ENCODE assay signal across 14 cellular contexts in the genomic region with DNA sequence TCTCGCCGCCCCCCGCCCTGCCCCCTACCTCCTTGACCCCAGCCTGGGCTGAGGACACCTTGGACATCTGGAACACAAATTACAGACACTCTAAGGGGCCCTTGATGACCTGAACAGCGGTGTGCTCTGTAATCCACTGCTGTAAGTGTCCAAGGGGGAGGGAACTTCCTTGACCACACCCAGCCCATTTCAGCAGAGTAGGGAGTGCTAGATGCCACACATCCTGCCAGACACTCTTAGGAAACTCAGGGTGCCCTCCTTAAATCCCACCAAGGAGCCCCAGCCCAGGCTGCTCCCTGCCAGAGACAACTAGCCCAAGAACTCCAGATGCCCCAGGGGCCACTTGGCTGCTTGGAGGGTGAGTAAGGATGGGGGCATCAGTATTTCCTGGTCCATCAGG.
DNase-seq lines count a peak whose midpoint lies in the region; ATAC-seq and TF ChIP-seq lines count a peak whose summit lies in the region.
"Had no signal": no experiment of that assay in that cellular context is flagged by ENCODE, and none has a peak within 500 bp of the region (broad histone marks: within the 10 kb centered on the region; RNA-seq: fewer than 3 reads in every experiment).

No MANE protein-coding gene starts in this region.

- H3K9me3 ChIP-seq in T-helper 17 cell (ENCODE audit: control insufficient read depth, low read length, poor library complexity, severe bottlenecking): no peaks in the 10 kb centered on the region
- no peaks in the 10 kb centered on the region for H3K9me3 ChIP-seq in lower lobe of right lung
- no peaks in the 10 kb centered on the region for H3K9me3 ChIP-seq in sigmoid colon
- H3K9me3 ChIP-seq: MG63 had no signal

- no peaks in the 10 kb centered on the region for H3K36me3 ChIP-seq in lower lobe of right lung
- H3K36me3 ChIP-seq in sigmoid colon: no peaks in the 10 kb centered on the region
- H3K36me3 ChIP-seq: MG63 had no signal

- no peaks in the 10 kb centered on the region for H3K9me3 Mint-ChIP-seq in activated CD4-positive, alpha-beta T cell treated with anti-CD3 and anti-CD28 coated beads for 36 hours (ENCODE audit: low read depth)
- no peaks in the 10 kb centered on the region for H3K9me3 Mint-ChIP-seq in activated T-cell treated with anti-CD3 and anti-CD28 coated beads, Interleukin-2, amount 50 U/mL, for 24 hours

- no peak for TF ChIP-seq EP300 in sigmoid colon (IDR thresholded peaks at IDR 0.05)

- DNase-seq in activated CD4-positive, alpha-beta T cell treated with anti-CD3 and anti-CD28 coated beads for 36 hours: no peak
- no peak for DNase-seq in activated CD4-positive, alpha-beta T cell treated with anti-CD3 and anti-CD28 coated beads for 1 hour
- no peak for DNase-seq in T-helper 17 cell
- no peak for DNase-seq in lower lobe of right lung
- peak; percentile 35 for DNase-seq in sigmoid colon
- no peak for DNase-seq in Right ventricle myocardium superior
- no peak for DNase-seq in activated T-cell treated with anti-CD3 and anti-CD28 coated beads, Interleukin-2, amount 50 U/mL, for 24 hours
- DNase-seq: 8988T; Calu3; CD4-positive, alpha-beta memory T cell; DMS53; MG63; NCI-H1092 had no signal

- H3K4me1 ChIP-seq in lower lobe of right lung (peaks cover 12% of the 10 kb centered on the region), sigmoid colon (peaks cover 0 to 6% (median 3%) of the 10 kb centered on the region in 4 donors)

- TF ChIP-seq CTCF in lower lobe of right lung (IDR thresholded peaks at IDR 0.05) (no peak), sigmoid colon (IDR thresholded peaks at IDR 0.05) (no peak)

- H3K4me3 Mint-ChIP-seq in activated CD4-positive, alpha-beta T cell treated with anti-CD3 and anti-CD28 coated beads for 36 hours: peak overlapping the region; percentile 45
- H3K4me3 Mint-ChIP-seq in T-helper 17 cell: peak overlapping the region; percentile 50
- no peak overlapping the region for H3K4me3 Mint-ChIP-seq in activated T-cell treated with anti-CD3 and anti-CD28 coated beads, Interleukin-2, amount 50 U/mL, for 24 hours

- CTCF ChIA-PET in activated CD4-positive, alpha-beta T cell treated with anti-CD3 and anti-CD28 coated beads for 36 hours (lab: Charles Lee): no interaction called here

- H3K4me1 Mint-ChIP-seq in activated CD4-positive, alpha-beta T cell treated with anti-CD3 and anti-CD28 coated beads for 36 hours: peaks cover 5% of the 10 kb centered on the region
- H3K4me1 Mint-ChIP-seq in T-helper 17 cell: peaks cover 12% of the 10 kb centered on the region
- H3K4me1 Mint-ChIP-seq in activated T-cell treated with anti-CD3 and anti-CD28 coated beads, Interleukin-2, amount 50 U/mL, for 24 hours (ENCODE audit: low read depth): peaks cover 8% of the 10 kb centered on the region

- peaks cover 37% of the 10 kb centered on the region for H3K27me3 ChIP-seq in lower lobe of right lung (ENCODE audit: low read depth)
- H3K27me3 ChIP-seq in sigmoid colon: peaks cover 8 to 47% (median 26%) of the 10 kb centered on the region in 3 donors
- H3K27me3 ChIP-seq: MG63 had no signal

- POLR2A ChIA-PET in activated CD4-positive, alpha-beta T cell treated with anti-CD3 and anti-CD28 coated beads for 36 hours (lab: Charles Lee): no interaction called here

- H3K36me3 Mint-ChIP-seq in activated CD4-positive, alpha-beta T cell treated with anti-CD3 and anti-CD28 coated beads for 36 hours (ENCODE audit: low read depth): no peaks in the 10 kb centered on the region
- H3K36me3 Mint-ChIP-seq in T-helper 17 cell (ENCODE audit: low read depth): peaks cover 10% of the 10 kb centered on the region
- H3K36me3 Mint-ChIP-seq in activated T-cell treated with anti-CD3 and anti-CD28 coated beads, Interleukin-2, amount 50 U/mL, for 24 hours (ENCODE audit: low read depth): no peaks in the 10 kb centered on the region
- H3K36me3 Mint-ChIP-seq: CD4-positive, alpha-beta memory T cell had no signal

- intact Hi-C loops in activated CD4-positive, alpha-beta T cell treated with anti-CD3 and anti-CD28 coated beads for 36 hours (cut with DNase I, micrococcal nuclease): no loop called here
- intact Hi-C loops in lower lobe of right lung (cut with DNase I) (no loop called here), sigmoid colon (cut with DNase I) (no loop called here), Right ventricle myocardium superior (cut with DNase I) (no loop called here)

- no peak for ATAC-seq in activated CD4-positive, alpha-beta T cell treated with anti-CD3 and anti-CD28 coated beads for 36 hours
- ATAC-seq in T-helper 17 cell (no peak), lower lobe of right lung (peak; percentile 46 to 49), Right ventricle myocardium superior (ENCODE audit: poor library complexity) (no peak), GM21360 (IDR thresholded peaks at IDR 0.05; ENCODE audit: unreplicated experiment) (no peak)

- TF ChIP-seq POLR2A in sigmoid colon (IDR thresholded peaks at IDR 0.05): no peak

- 30 to 50% methylated on average over 4 of the region's 4 CpGs for WGBS in sigmoid colon, 2 donors

- H3K27ac Mint-ChIP-seq in activated CD4-positive, alpha-beta T cell treated with anti-CD3 and anti-CD28 coated beads for 36 hours: no peak overlapping the region
- H3K27ac Mint-ChIP-seq in T-helper 17 cell: no peak overlapping the region
- H3K27ac Mint-ChIP-seq in activated T-cell treated with anti-CD3 and anti-CD28 coated beads, Interleukin-2, amount 50 U/mL, for 24 hours: no peak overlapping the region

- H3K4me3 ChIP-seq in lower lobe of right lung (no peak overlapping the region), sigmoid colon (no peak overlapping the region)
- H3K4me3 ChIP-seq: MG63 had no signal

- H3K27me3 Mint-ChIP-seq in activated CD4-positive, alpha-beta T cell treated with anti-CD3 and anti-CD28 coated beads for 36 hours: peaks cover 31% of the 10 kb centered on the region
- H3K27me3 Mint-ChIP-seq in T-helper 17 cell: peaks cover 52% of the 10 kb centered on the region
- peaks cover 30% of the 10 kb centered on the region for H3K27me3 Mint-ChIP-seq in activated T-cell treated with anti-CD3 and anti-CD28 coated beads, Interleukin-2, amount 50 U/mL, for 24 hours

- no peak overlapping the region for H3K27ac ChIP-seq in lower lobe of right lung
- H3K27ac ChIP-seq in sigmoid colon: no peak overlapping the region

Comparison
In these comparisons a context has a peak if more than half of its experiments do, and no peak if none do; other contexts are left out.
1. ATAC-seq: peak in lower lobe of right lung (2 of 2); none in activated CD4-positive, alpha-beta T cell treated with anti-CD3 and anti-CD28 coated beads for 36 hours (single experiment), T-helper 17 cell (single experiment), Right ventricle myocardium superior (single experiment) and GM21360 (single experiment).